24 cellular contexts compared by ENCODE assay signal in the genomic region with DNA sequence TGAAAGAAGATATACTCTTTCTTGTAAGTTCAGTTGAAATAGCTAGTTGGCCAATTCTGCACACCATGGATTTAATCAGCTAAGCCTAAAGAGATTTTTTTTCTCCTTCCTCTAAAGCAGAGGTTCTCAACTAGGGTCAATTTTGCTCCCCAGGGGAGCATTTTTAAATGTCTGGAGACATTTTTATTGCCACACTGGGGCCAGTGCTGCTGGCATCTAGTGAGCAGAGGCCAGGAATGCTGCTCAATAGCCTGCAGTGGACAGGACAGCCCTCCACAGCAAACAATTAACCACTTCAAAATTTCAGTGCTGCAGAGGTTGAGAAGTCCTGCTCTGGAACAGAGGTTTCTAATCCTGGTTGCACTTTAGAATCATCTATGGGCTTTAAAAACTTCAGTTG. TPM values are rescaled to one million over a fixed set of nuclear protein-coding genes. Genes with fewer than 3 reads are reported as not detected.
DNase-seq lines count a peak whose midpoint lies in the region; ATAC-seq and TF ChIP-seq lines count a peak whose summit lies in the region.
"Had no signal": no experiment of that assay in that cellular context is flagged by ENCODE, and none has a peak within 500 bp of the region (broad histone marks: within the 10 kb centered on the region; RNA-seq: fewer than 3 reads in every experiment).

No MANE protein-coding gene starts in this region.

- ATAC-seq in left cardiac atrium (no peak), left lung (peak; percentile 92), HG03159 (IDR thresholded peaks at IDR 0.05; ENCODE audit: unreplicated experiment) (no peak)
- ATAC-seq: PC-3 had no signal

- H3K9me3 ChIP-seq in cardiac muscle cell (ENCODE audit: low read depth) (no peaks in the 10 kb centered on the region), left lung (no peaks in the 10 kb centered on the region), parathyroid adenoma (ENCODE audit: control insufficient read depth, low read length) (no peaks in the 10 kb centered on the region)
- no peaks in the 10 kb centered on the region for H3K9me3 ChIP-seq in effector memory CD4-positive, alpha-beta T cell (ENCODE audit: control insufficient read depth, low read length)
- H3K9me3 ChIP-seq: BLaER1, SJSA1 had no signal

- H3K36me3 ChIP-seq in cardiac muscle cell, result no peaks in the 10 kb centered on the region
- no peaks in the 10 kb centered on the region for H3K36me3 ChIP-seq in left lung
- H3K36me3 ChIP-seq in parathyroid adenoma (ENCODE audit: control insufficient read depth, insufficient read depth, low read length), result no peaks in the 10 kb centered on the region
- no peaks in the 10 kb centered on the region for H3K36me3 ChIP-seq in effector memory CD4-positive, alpha-beta T cell (ENCODE audit: control insufficient read depth, insufficient read depth, low read length)
- H3K36me3 ChIP-seq: BLaER1, SJSA1 had no signal

- intact Hi-C loops in left cardiac atrium (cut with DNase I), result no loop called here
- intact Hi-C loops in left lung (cut with DNase I), result no loop called here

- H3K4me1 ChIP-seq in cardiac muscle cell (ENCODE audit: low read depth) (peaks cover 12% of the 10 kb centered on the region), left lung (peaks cover 0 to 18% of the 10 kb centered on the region in 2 donors), parathyroid adenoma (no peaks in the 10 kb centered on the region)
- H3K4me1 ChIP-seq in effector memory CD4-positive, alpha-beta T cell (ENCODE audit: control insufficient read depth, insufficient read depth, low read length, poor library complexity, severe bottlenecking), result no peaks in the 10 kb centered on the region
- H3K4me1 ChIP-seq: BLaER1, SJSA1 had no signal

- peak in 1 of 2 donors; percentile 62 for DNase-seq in cardiac muscle cell (ENCODE audit: low read depth in 1 of 2, low spot score in 1 of 2)
- no peak for DNase-seq in left cardiac atrium
- no peak for DNase-seq in left lung
- DNase-seq in effector memory CD4-positive, alpha-beta T cell, result no peak
- DNase-seq in SKM-1 treated with dmso at 0.1 percent for 144 hours (lab: John Stamatoyannopoulos, UW; ENCODE audit: unreplicated experiment), result no peak
- DNase-seq: 8988T; CD4-positive, CD25-positive, alpha-beta regulatory T cell; DMS153; DND-41; KBM-7; MV-4-11; NCI-H1105; NCI-H1436 treated with DMSO at 0.1 percent for 48 hours; NCI-H187 treated with DMSO at 0.1 percent for 48 hours; NCI-H2107; NCI-H524 treated with DMSO at 0.1 percent for 48 hours; NCI-H774; PC-3 had no signal

- H3K4me3 ChIP-seq in cardiac muscle cell (no peak overlapping the region), left lung (no peak overlapping the region), parathyroid adenoma (ENCODE audit: low read depth, low read length) (no peak overlapping the region)
- H3K4me3 ChIP-seq in effector memory CD4-positive, alpha-beta T cell (ENCODE audit: insufficient read depth, low read depth, low read length, poor library complexity, severe bottlenecking), result no peak overlapping the region
- H3K4me3 ChIP-seq: BLaER1, SJSA1 had no signal

- H3K27me3 ChIP-seq in cardiac muscle cell (no peaks in the 10 kb centered on the region), left lung (no peaks in the 10 kb centered on the region), parathyroid adenoma (ENCODE audit: control insufficient read depth, insufficient read depth, low read length) (no peaks in the 10 kb centered on the region)
- no peaks in the 10 kb centered on the region for H3K27me3 ChIP-seq in effector memory CD4-positive, alpha-beta T cell (replicated peaks; ENCODE audit: control insufficient read depth, insufficient read depth, low read length, poor library complexity, severe bottlenecking)
- H3K27me3 ChIP-seq: BLaER1 had no signal

- no peak overlapping the region for H3K9ac ChIP-seq in parathyroid adenoma
- H3K9ac ChIP-seq: BLaER1 had no signal

- H3K27ac ChIP-seq in cardiac muscle cell (peak overlapping the region; percentile 44), left lung (no peak overlapping the region), parathyroid adenoma (no peak overlapping the region)
- no peak overlapping the region for H3K27ac ChIP-seq in effector memory CD4-positive, alpha-beta T cell (ENCODE audit: insufficient read depth, low read length, poor library complexity, severe bottlenecking)
- H3K27ac ChIP-seq: BLaER1, SJSA1 had no signal

- H3K79me2 ChIP-seq in parathyroid adenoma, result no peaks in the 10 kb centered on the region

- no peak overlapping the region for H3K4me2 ChIP-seq in parathyroid adenoma (ENCODE audit: low read length)
- H3K4me2 ChIP-seq: BLaER1 had no signal

- H2AFZ ChIP-seq in parathyroid adenoma, result peak overlapping the region; percentile 34

- TF ChIP-seq CTCF in cardiac muscle cell (IDR thresholded peaks at IDR 0.05; ENCODE audit: low read depth, low read length), result no peak
- no peak for TF ChIP-seq CTCF in left lung (IDR thresholded peaks at IDR 0.05)
- TF ChIP-seq CTCF in parathyroid adenoma (IDR thresholded peaks at IDR 0.05), result no peak

RNA-seq across cellular contexts. Expression of a gene that starts 26.1 kb away (rescaled TPM):
- not detected in 2 replicates for total RNA-seq in cardiac muscle cell
- polyA plus RNA-seq in cardiac muscle cell, result not detected in 2 replicates
- total RNA-seq in left cardiac atrium, result not detected
- not detected for total RNA-seq in left lung
- total RNA-seq: CD4-positive, CD25-positive, alpha-beta regulatory T cell; LHCN-M2; MCF 10A; PC-3; SJSA1 had no signal
- polyA plus RNA-seq: CD4-positive, CD25-positive, alpha-beta regulatory T cell had no signal
